Comparison of ENCODE assay signal across 8 cellular contexts in the genomic region with DNA sequence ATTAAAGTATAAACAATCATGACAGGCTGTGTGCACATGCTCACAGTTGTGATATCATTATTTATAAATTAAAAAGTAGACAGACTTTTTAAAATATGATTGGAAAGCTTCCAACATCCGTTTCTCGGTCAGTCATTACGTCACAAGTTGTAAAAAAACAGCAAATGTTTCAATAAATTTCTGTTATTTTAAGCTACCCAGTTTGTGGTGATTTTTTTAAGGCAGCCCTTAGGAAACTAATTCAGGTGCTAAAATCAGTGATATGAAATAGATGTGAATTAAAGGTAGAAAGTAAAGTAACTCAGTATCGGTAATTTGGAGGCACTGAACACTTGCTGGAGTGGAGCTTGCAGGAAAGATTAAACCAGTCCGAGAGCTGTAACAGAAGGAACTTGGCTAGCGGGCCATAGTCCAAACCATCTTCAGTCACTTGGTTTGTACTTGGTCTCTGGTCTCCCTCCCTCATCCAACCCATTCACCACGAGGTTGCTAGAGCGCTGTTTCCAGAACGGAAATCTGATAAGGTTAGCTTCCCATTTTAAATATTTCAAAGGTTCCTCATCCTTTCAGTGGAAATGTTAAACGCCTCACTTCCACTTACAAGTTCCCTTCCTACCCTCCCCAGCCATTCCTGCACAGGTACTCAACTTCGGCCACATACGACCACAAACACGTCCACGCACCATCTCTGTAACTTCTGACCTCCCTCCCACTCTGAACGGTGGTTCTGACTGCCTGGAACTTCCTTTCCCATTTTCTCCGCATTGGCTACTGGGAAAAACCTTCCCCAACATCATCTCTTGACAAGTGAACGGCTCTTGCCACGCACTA. TPM values are rescaled to one million over a fixed set of nuclear protein-coding genes. Genes with fewer than 3 reads are reported as not detected.
DNase-seq lines count a peak whose midpoint lies in the region; ATAC-seq, FAIRE-seq and TF ChIP-seq lines count a peak whose summit lies in the region.

No MANE protein-coding gene starts in this region.

- peak overlapping the region; percentile 73 to 99 (median 98) for H3K27ac ChIP-seq in spleen

- DNase-seq in A172 (ENCODE audit: low spot score): peak; percentile 35
- no peak for DNase-seq in GM06990 (ENCODE audit: extremely low read depth, insufficient read length)
- DNase-seq in RCC 7860 (ENCODE audit: low spot score): peak; percentile 38
- peak; percentile 30 for DNase-seq in MCF 10A (ENCODE audit: unreplicated experiment)
- DNase-seq in iris pigment epithelial cell (ENCODE audit: low read depth): peak; percentile 47
- no peak for DNase-seq in spleen
- no peak for DNase-seq in posterior cingulate gyrus

- H3K36me3 ChIP-seq in GM06990 (ENCODE audit: control insufficient read depth, insufficient read depth, low read length) (peaks cover 1% of the 10 kb centered on the region), spleen (peaks cover 0 to 43% (median 30%) of the 10 kb centered on the region in 6 donors)

- peak overlapping the region; percentile 95 for H3K27ac Mint-ChIP-seq in MCF 10A (ENCODE audit: low read depth, unreplicated experiment)

- peak; percentile 6 for ATAC-seq in HG02938 (IDR thresholded peaks at IDR 0.05; ENCODE audit: unreplicated experiment)

- H3K4me1 ChIP-seq in spleen: peaks cover 24 to 59% (median 41%) of the 10 kb centered on the region in 6 donors

- POLR2A ChIA-PET in MCF 10A (lab: Yijun Ruan, JAX): interaction anchor here (0.6 to 2.9 kb wide), 17 partner anchors 7 to 846 kb away, joined by 3 to 18 read pairs (median 3); partner anchors contain the start of gene RASA1

- H3K4me1 Mint-ChIP-seq in MCF 10A (ENCODE audit: insufficient read depth, unreplicated experiment): peaks cover 24% of the 10 kb centered on the region

- WGBS in spleen, 5 donors: 2 to 5% (median 2%) methylated on average over 18 of the region's 18 CpGs

- H3K9me3 ChIP-seq in spleen: no peaks in the 10 kb centered on the region

- H3K9me3 Mint-ChIP-seq in MCF 10A (ENCODE audit: unreplicated experiment): no peaks in the 10 kb centered on the region

- H3K27me3 ChIP-seq in GM06990 (replicated peaks; ENCODE audit: control insufficient read depth, insufficient read depth, low read length) (no peaks in the 10 kb centered on the region), spleen (replicated peaks in 1 of 7) (no peaks in the 10 kb centered on the region)

- no peak for FAIRE-seq in RCC 7860 (lab: Jason Lieb, UNC)

- no peak for TF ChIP-seq POLR2A in spleen (IDR thresholded peaks at IDR 0.05)

- H3K4me3 Mint-ChIP-seq in MCF 10A (ENCODE audit: unreplicated experiment): peak overlapping the region; percentile 85

- no TSS peak for BruUV-seq in MCF 10A (replicated peaks; lab: Mats Ljungman, UMichigan)

- peaks cover 48% of the 10 kb centered on the region for H3K36me3 Mint-ChIP-seq in MCF 10A (ENCODE audit: insufficient read depth, unreplicated experiment)

- intact Hi-C loops in MCF 10A (cut with micrococcal nuclease) (loop anchor here (5.0 kb wide), 1 partner anchor 794 kb away; the partner anchor contains the start of gene COX7C), spleen (cut with DNase I; ENCODE audit: low total_unique reads) (loop anchor here (10.0 kb wide), 1 partner anchor 797 kb away; the partner anchor contains the start of gene COX7C), posterior cingulate gyrus (cut with DNase I) (loop anchor here (10.0 kb wide), 2 partner anchors 363 to 1273 kb away; no protein-coding TSS in a partner anchor)

- CTCF ChIA-PET in MCF 10A (lab: Yijun Ruan, JAX): interaction anchor here (0.7 to 2.7 kb wide), 6 partner anchors 10 to 1279 kb away, joined by 3 to 17 read pairs (median 4); no protein-coding TSS in a partner anchor

- no peaks in the 10 kb centered on the region for H3K27me3 Mint-ChIP-seq in MCF 10A (ENCODE audit: insufficient read depth, unreplicated experiment)

- H3K4me3 ChIP-seq in GM06990 (replicated peaks; ENCODE audit: low read depth, low read length) (peak overlapping the region; percentile 90), spleen (peak overlapping the region; percentile 35 to 82 (median 66))

- TF ChIP-seq CTCF in GM06990 (IDR thresholded peaks at IDR 0.05; ENCODE audit: insufficient read depth, low read length, poor library complexity, severe bottlenecking): no peak
- TF ChIP-seq CTCF in MCF 10A (IDR thresholded peaks at IDR 0.05; ENCODE audit: unreplicated experiment): no peak
- TF ChIP-seq CTCF in spleen (IDR thresholded peaks at IDR 0.05 in 8 of 11, conservative IDR thresholded peaks at IDR 0.05 in 3 of 11): no peak

RNA-seq across cellular contexts. Expression of gene CCNH, which starts 0.9 kb away (rescaled TPM):
- total RNA-seq in A172 (2014; rRNA removed; shearing (Covaris generic)): 129 and 160 TPM in 2 replicates
- total RNA-seq in MCF 10A (2022): 51.5 and 56.9 TPM in 2 replicates
- total RNA-seq in spleen: 100 to 1,000 TPM in 3 of 7 donors, 10 to 100 TPM in 4; 61.4 to 188 (median 81.1) TPM
- polyA plus RNA-seq in spleen: 10 to 100 TPM; 32.5 to 41.0 (median 33.0) TPM

Comparison
In these comparisons a context has a peak if more than half of its experiments do, and no peak if none do; other contexts are left out.
1. DNase-seq: peak in A172 (single experiment), RCC 7860 (single experiment), MCF 10A (single experiment) and iris pigment epithelial cell (single experiment); none in GM06990 (single experiment), spleen (single experiment) and posterior cingulate gyrus (0 of 10).